ENCODE assay signal across 9 cellular contexts in genomic region chr7:149240637-149241036, GRCh38. TPM values are rescaled to one million over a fixed set of nuclear protein-coding genes. Genes with fewer than 3 reads are reported as not detected.
A peak's percentile ranks its signal among the peaks of the same experiment; 100 is the strongest.
DNase-seq lines count a peak whose midpoint lies in the region; ATAC-seq and TF ChIP-seq lines count a peak whose summit lies in the region.
"Had no signal": no experiment of that assay in that cellular context is flagged by ENCODE, and none has a peak within 500 bp of the region (broad histone marks: within the 10 kb centered on the region; RNA-seq: fewer than 3 reads in every experiment).

No MANE protein-coding gene starts in this region.

- peaks cover 15% of the 10 kb centered on the region for H3K36me3 Mint-ChIP-seq in GM23338 (ENCODE audit: low read depth)
- no peaks in the 10 kb centered on the region for H3K36me3 Mint-ChIP-seq in T-helper 17 cell (ENCODE audit: low read depth)

- no peak for TF ChIP-seq EP300 in sigmoid colon (IDR thresholded peaks at IDR 0.05)

- H3F3A ChIP-seq in GM23338 (replicated peaks; ENCODE audit: low read depth), result peaks cover 3% of the 10 kb centered on the region; the same call in 1 of the 2 replicates

- H3K4me3 ChIP-seq in GM23338 (peak overlapping the region; percentile 100), fibroblast of pulmonary artery (replicated peaks; ENCODE audit: low read depth, low read length) (peak overlapping the region; percentile 98), sigmoid colon (peak overlapping the region in 3 of 4 donors; percentile 78 to 86 (median 78))

- TF ChIP-seq POLR2A in sigmoid colon (IDR thresholded peaks at IDR 0.05), result no peak

- peak overlapping the region; percentile 97 for H3K4me2 ChIP-seq in GM23338

- peaks cover 3% of the 10 kb centered on the region for H3K27me3 Mint-ChIP-seq in GM23338 (ENCODE audit: insufficient read depth, low read depth, poor library complexity)
- peaks cover 7% of the 10 kb centered on the region for H3K27me3 Mint-ChIP-seq in T-helper 17 cell

- H3K4me1 ChIP-seq in GM23338 (ENCODE audit: insufficient read depth) (0 out of 2 replicates have a peak, but pooled peaks cover 7% of the 10 kb centered on the region), sigmoid colon (peaks cover 0 to 22% (median 17%) of the 10 kb centered on the region in 4 donors)

- H3K4me3 Mint-ChIP-seq in GM23338, result peak overlapping the region; percentile 98
- peak overlapping the region; percentile 93 for H3K4me3 Mint-ChIP-seq in T-helper 17 cell

- peaks cover 12% of the 10 kb centered on the region; the same call in 1 of the 2 replicates for H4K20me1 ChIP-seq in GM23338 (replicated peaks; ENCODE audit: insufficient read depth)

- H3K36me3 ChIP-seq in GM23338 (ENCODE audit: insufficient read depth) (no peaks in the 10 kb centered on the region), sigmoid colon (no peaks in the 10 kb centered on the region)

- H3K9me2 ChIP-seq in GM23338 (ENCODE audit: insufficient read depth), result no peaks in the 10 kb centered on the region

- no peak overlapping the region for H3K27ac ChIP-seq in GM23338 (ENCODE audit: low read depth)
- H3K27ac ChIP-seq in sigmoid colon, result no peak overlapping the region

- TF ChIP-seq CTCF in GM23338 (conservative IDR thresholded peaks at IDR 0.05; ENCODE audit: low read depth in 2 of 2) (no peak), fibroblast of pulmonary artery (IDR thresholded peaks at IDR 0.05; ENCODE audit: low read length, missing control alignments) (no peak), sigmoid colon (IDR thresholded peaks at IDR 0.05) (no peak)

- peaks cover 7% of the 10 kb centered on the region; the same call in 2 of the 3 replicates for H3K9me3 Mint-ChIP-seq in GM23338

- H3K9me3 ChIP-seq in T-helper 17 cell (ENCODE audit: control insufficient read depth, low read length, poor library complexity, severe bottlenecking), result no peaks in the 10 kb centered on the region
- no peaks in the 10 kb centered on the region for H3K9me3 ChIP-seq in sigmoid colon

- peaks cover 4% of the 10 kb centered on the region; the same call in 1 of the 2 replicates for H3K27me3 ChIP-seq in GM23338 (ENCODE audit: insufficient read depth)
- H3K27me3 ChIP-seq in sigmoid colon, result peaks cover 0 to 2% (median 0%) of the 10 kb centered on the region in 3 donors

- H3K27ac Mint-ChIP-seq in GM23338 (no peak overlapping the region), T-helper 17 cell (peak overlapping the region; percentile 83)

- intact Hi-C loops in sigmoid colon (cut with DNase I), result no loop called here

- H3K79me2 ChIP-seq in GM23338 (replicated peaks; ENCODE audit: insufficient read depth), result peaks cover 55% of the 10 kb centered on the region

- no peak overlapping the region for H2AFZ ChIP-seq in GM23338

- ATAC-seq in GM23338 (no peak), T-helper 17 cell (no peak), GM21390 (IDR thresholded peaks at IDR 0.05; ENCODE audit: unreplicated experiment) (no peak), GM21825 (IDR thresholded peaks at IDR 0.05; ENCODE audit: unreplicated experiment) (no peak), GM21381 (IDR thresholded peaks at IDR 0.05; ENCODE audit: unreplicated experiment) (no peak), GM21367 (IDR thresholded peaks at IDR 0.05; ENCODE audit: unreplicated experiment) (no peak)

- DNase-seq in GM23338 (ENCODE audit: low spot score), result no peak
- no peak for DNase-seq in T-helper 17 cell
- no peak for DNase-seq in fibroblast of pulmonary artery (ENCODE audit: low read depth)
- no peak for DNase-seq in sigmoid colon
- DNase-seq: NCI-H1930 had no signal

- H3K4me1 Mint-ChIP-seq in GM23338 (peaks cover 9% of the 10 kb centered on the region), T-helper 17 cell (peaks cover 20% of the 10 kb centered on the region)

- 62 to 82% methylated on average over 5 of the region's 5 CpGs for WGBS in sigmoid colon, 2 donors

TF ChIP-seq in GM23338, 12 proteins besides CTCF, POLR2A, EP300 and RAD21 (continues in another document):
- TF ChIP-seq POLR2AphosphoS5 (IDR thresholded peaks at IDR 0.05; ENCODE audit: low read depth) (no peak), EZH2 (IDR thresholded peaks at IDR 0.05; ENCODE audit: low read depth, unreplicated experiment) (no peak), NANOG (IDR thresholded peaks at IDR 0.05; ENCODE audit: borderline replicate concordance) (no peak), STAT1 (IDR thresholded peaks at IDR 0.05; ENCODE audit: unreplicated experiment) (no peak), ZNF462 (CRISPR knock-in tag; IDR thresholded peaks at IDR 0.05) (no peak), CREB1 (CRISPR knock-in tag; IDR thresholded peaks at IDR 0.05; ENCODE audit: low read depth) (no peak), JUNB (IDR thresholded peaks at IDR 0.05; ENCODE audit: unreplicated experiment) (no peak), ZNF114 (CRISPR knock-in tag; IDR thresholded peaks at IDR 0.05) (no peak), EZH2phosphoT487 (IDR thresholded peaks at IDR 0.05; ENCODE audit: unreplicated experiment) (no peak), ZNF331 (CRISPR knock-in tag; IDR thresholded peaks at IDR 0.05; ENCODE audit: low read depth) (no peak)

RNA-seq across cellular contexts. Expression of gene ZNF212, which starts 1.2 kb away (rescaled TPM):
- 18.0 and 18.9 TPM in 2 replicates for total RNA-seq in GM23338 (2014; rRNA removed; shearing (Covaris generic))
- polyA plus RNA-seq in GM23338 (2016; fragmentation: Nextera tagmentation; extraction: Ambion mirVana) (8.9 and 10.8 TPM in 2 replicates), sigmoid colon (1 to 10 TPM; 4.4 to 9.0 (median 6.0) TPM)
- total RNA-seq in T-helper 17 cell (10 to 100 TPM; 12.1 to 15.3 TPM), sigmoid colon (10 to 100 TPM in 1 of 4 donors, 1 to 10 TPM in 3; 4.1 to 13.6 (median 5.7) TPM)

RNA-seq across cellular contexts. Expression of gene ZNF783, which starts 21.4 kb away (rescaled TPM):
- total RNA-seq in GM23338 (2014; rRNA removed; shearing (Covaris generic)), result 8.6 and 9.0 TPM in 2 replicates
- polyA plus RNA-seq in GM23338 (2016; fragmentation: Nextera tagmentation; extraction: Ambion mirVana) (2.1 and 2.6 TPM in 2 replicates), sigmoid colon (1 to 10 TPM; 1.2 to 9.4 (median 2.4) TPM)
- total RNA-seq in T-helper 17 cell (10 to 100 TPM; 29.0 to 31.4 TPM), sigmoid colon (10 to 100 TPM in 3 of 4 donors, 1 to 10 TPM in 1; 8.4 to 15.2 (median 11.3) TPM)

RNA-seq across cellular contexts. Expression of gene ZNF282, which starts 45.3 kb away (rescaled TPM):
- 34.3 and 36.3 TPM in 2 replicates for total RNA-seq in GM23338 (2014; rRNA removed; shearing (Covaris generic))
- polyA plus RNA-seq in GM23338 (2016; fragmentation: Nextera tagmentation; extraction: Ambion mirVana) (7.2 and 7.4 TPM in 2 replicates), sigmoid colon (10 to 100 TPM in 1 of 3 donors, 1 to 10 TPM in 2; 6.9 to 17.6 (median 7.2) TPM)
- total RNA-seq in T-helper 17 cell (10 to 100 TPM; 14.6 to 24.4 TPM), sigmoid colon (10 to 100 TPM; 11.8 to 24.9 (median 13.9) TPM)
